Comparison of ENCODE assay signal across 8 cellular contexts in the genomic region with DNA sequence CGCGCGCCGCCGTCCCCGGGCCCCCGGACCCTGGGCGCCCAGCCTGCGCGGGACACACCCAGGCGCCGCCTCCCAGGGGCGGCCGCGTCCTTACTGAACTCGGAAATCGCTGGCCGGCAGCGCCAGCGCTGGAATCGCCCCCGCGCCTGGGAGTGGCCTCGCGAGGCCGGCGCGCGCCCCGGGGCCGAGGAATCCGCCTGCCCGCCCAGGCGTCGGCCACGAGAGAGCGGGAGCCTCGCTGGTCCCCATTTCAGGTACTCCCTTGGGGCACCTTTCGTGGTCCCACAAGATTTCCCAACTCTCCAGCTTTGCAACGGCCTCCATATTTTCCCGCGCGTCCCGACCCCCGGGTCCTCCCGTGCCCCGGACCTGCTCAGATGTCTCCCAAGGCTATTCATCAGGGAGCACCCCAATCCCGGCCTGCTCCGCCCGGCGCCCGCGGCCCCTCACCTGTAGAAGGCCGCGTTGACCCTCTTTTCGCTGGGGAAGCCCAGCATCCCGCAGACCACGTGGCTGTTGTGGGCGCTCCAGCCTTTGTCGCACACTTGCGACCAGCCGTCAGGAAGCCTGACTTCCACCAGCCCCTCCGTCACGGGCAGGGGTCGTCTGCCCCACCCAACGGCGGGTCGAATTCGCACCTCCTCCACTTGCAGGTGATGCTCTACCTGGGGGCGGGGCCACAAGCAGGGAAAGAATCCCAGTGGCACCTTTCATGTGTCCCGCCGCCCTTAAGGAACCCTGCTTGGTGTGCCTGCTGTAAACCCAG. TPM values are rescaled to one million over a fixed set of nuclear protein-coding genes. Genes with fewer than 3 reads are reported as not detected.
A peak's percentile ranks its signal among the peaks of the same experiment; 100 is the strongest.
DNase-seq lines count a peak whose midpoint lies in the region; ATAC-seq, FAIRE-seq and TF ChIP-seq lines count a peak whose summit lies in the region.

No MANE protein-coding gene starts in this region.

- H3K36me3 Mint-ChIP-seq in brain: peaks cover 34% of the 10 kb centered on the region
- no peaks in the 10 kb centered on the region for H3K36me3 Mint-ChIP-seq in stimulated activated memory B cell treated with anti-CD40 and anti-IgM and Interleukin-4, amounts not matched to agents 10 μg/mL and 1 μg/mL and 100 μg/mL, for 72 hours

- no peak for FAIRE-seq in keratinocyte (lab: Jason Lieb, UNC)

- dilution Hi-C loops in keratinocyte (cut with MboI; ENCODE audit: extremely low pct_ligation_motif_present, low sequenced_read_pairs): no loop called here

- peaks cover 48% of the 10 kb centered on the region for H3K4me1 Mint-ChIP-seq in brain
- H3K4me1 Mint-ChIP-seq in stimulated activated memory B cell treated with anti-CD40 and anti-IgM and Interleukin-4, amounts not matched to agents 10 μg/mL and 1 μg/mL and 100 μg/mL, for 72 hours: peaks cover 43% of the 10 kb centered on the region

- no peaks in the 10 kb centered on the region for H3K36me3 ChIP-seq in keratinocyte (ENCODE audit: control insufficient read depth in 2 of 2, extremely low read depth in 1 of 2, insufficient read depth in 2 of 2, low read length in 2 of 2)

- H3K4me2 ChIP-seq in keratinocyte (ENCODE audit: control insufficient read depth, extremely low read depth, insufficient read depth, low read depth, low read length): peak overlapping the region; percentile 87

- peaks cover 12% of the 10 kb centered on the region for H3K4me1 ChIP-seq in keratinocyte (ENCODE audit: control insufficient read depth, extremely low read depth, insufficient read depth, low read length)

- H3K27ac ChIP-seq in keratinocyte (ENCODE audit: control insufficient read depth, insufficient read depth, low read length): no peak overlapping the region

- H3K27me3 Mint-ChIP-seq in brain: peaks cover 17% of the 10 kb centered on the region
- peaks cover 13% of the 10 kb centered on the region for H3K27me3 Mint-ChIP-seq in stimulated activated memory B cell treated with anti-CD40 and anti-IgM and Interleukin-4, amounts not matched to agents 10 μg/mL and 1 μg/mL and 100 μg/mL, for 72 hours

- no peaks in the 10 kb centered on the region for H3K9me3 Mint-ChIP-seq in brain
- no peaks in the 10 kb centered on the region for H3K9me3 Mint-ChIP-seq in stimulated activated memory B cell treated with anti-CD40 and anti-IgM and Interleukin-4, amounts not matched to agents 10 μg/mL and 1 μg/mL and 100 μg/mL, for 72 hours

- H3K9me1 ChIP-seq in keratinocyte (ENCODE audit: control insufficient read depth, extremely low read depth, insufficient read depth, low read length): no peaks in the 10 kb centered on the region

- TF ChIP-seq CTCF in brain (conservative IDR thresholded peaks at IDR 0.05) (no peak), keratinocyte (optimal IDR thresholded peaks at IDR 0.05 in 1 of 3, IDR thresholded peaks at IDR 0.05 in 1 of 3, conservative IDR thresholded peaks at IDR 0.05 in 1 of 3; ENCODE audit: extremely low read depth in 1 of 3, insufficient read depth in 2 of 3, low read length in 3 of 3) (no peak)

- H2AFZ ChIP-seq in keratinocyte (ENCODE audit: control insufficient read depth, low read length): peak overlapping the region; percentile 87

- DNase-seq in D341Med (ENCODE audit: low spot score): peak; percentile 77
- peak; percentile 22 for DNase-seq in NCI-H748 treated with DMSO at 0.1 percent for 48 hours (lab: John Stamatoyannopoulos, UW)
- no peak for DNase-seq in keratinocyte (ENCODE audit: low read depth, low spot score)

- no peaks in the 10 kb centered on the region for H3K79me2 ChIP-seq in keratinocyte (ENCODE audit: control insufficient read depth, insufficient read depth, low read length)

- peak overlapping the region; percentile 56 to 76 (median 58) for H3K4me3 Mint-ChIP-seq in brain
- peak overlapping the region; percentile 78 for H3K4me3 Mint-ChIP-seq in stimulated activated memory B cell treated with anti-CD40 and anti-IgM and Interleukin-4, amounts not matched to agents 10 μg/mL and 1 μg/mL and 100 μg/mL, for 72 hours

- H3K9ac ChIP-seq in keratinocyte (ENCODE audit: control insufficient read depth, extremely low read depth, insufficient read depth, low read length): peak overlapping the region; percentile 56

- no peak overlapping the region for H3K27ac Mint-ChIP-seq in brain
- H3K27ac Mint-ChIP-seq in stimulated activated memory B cell treated with anti-CD40 and anti-IgM and Interleukin-4, amounts not matched to agents 10 μg/mL and 1 μg/mL and 100 μg/mL, for 72 hours: peak overlapping the region; percentile 71

- peak; percentile 49 for ATAC-seq in GM21528 (IDR thresholded peaks at IDR 0.05; ENCODE audit: low FRiP score, unreplicated experiment)
- ATAC-seq in stimulated activated memory B cell treated with anti-CD40 and anti-IgM and Interleukin-4, amounts not matched to agents 10 μg/mL and 1 μg/mL and 100 μg/mL, for 72 hours: peak; percentile 50
- no peak for ATAC-seq in GM18873 (IDR thresholded peaks at IDR 0.05; ENCODE audit: low FRiP score, unreplicated experiment)
- no peak for ATAC-seq in HG02610 (IDR thresholded peaks at IDR 0.05; ENCODE audit: unreplicated experiment)

- H3K9me3 ChIP-seq in keratinocyte (ENCODE audit: control insufficient read depth, low read depth, low read length): no peaks in the 10 kb centered on the region

- H3K27me3 ChIP-seq in keratinocyte (ENCODE audit: control insufficient read depth, extremely low read depth, insufficient read depth, low read length): peaks cover 1% of the 10 kb centered on the region

- H3K4me3 ChIP-seq in keratinocyte (ENCODE audit: control insufficient read depth in 2 of 3, extremely low read depth in 1 of 3, insufficient read depth in 2 of 3, low read depth in 1 of 3, low read length in 3 of 3): peak overlapping the region; percentile 39 to 70 (median 69)

- no peaks in the 10 kb centered on the region for H4K20me1 ChIP-seq in keratinocyte (ENCODE audit: control insufficient read depth, extremely low read depth, insufficient read depth, low read length)

RNA-seq across cellular contexts. Expression of gene LOXL3, which starts 4.6 kb away (rescaled TPM):
- polyA plus RNA-seq in brain (ENCODE audit: insufficient read depth, low read depth, low replicate concordance): 4.9 TPM
- 0.21 to 0.57 TPM (median 0.26 TPM) in 3 replicates for polyA plus RNA-seq in keratinocyte
- polyA plus RNA-seq in keratinocyte (2011; ENCODE audit: low read depth): not detected
- polyA plus RNA-seq in keratinocyte (2011; cell fraction: cytosol; rRNA removed): 0.08 and 0.16 TPM in 2 replicates
- polyA plus RNA-seq in keratinocyte (2011; cell fraction: nucleus; rRNA removed): 0.19 and 0.24 TPM in 2 replicates
- 0.21 and 0.48 TPM in 2 replicates for polyA plus RNA-seq in keratinocyte (2012; ENCODE audit: low replicate concordance)
- polyA minus RNA-seq in keratinocyte: 0.20 to 1.2 TPM (median 0.22 TPM) in 3 replicates
- not detected for polyA minus RNA-seq in keratinocyte (2011; cell fraction: cytosol; rRNA and poly(A)+ RNA removed)
- polyA minus RNA-seq in keratinocyte (2011; cell fraction: nucleus; rRNA and poly(A)+ RNA removed): not detected in 2 replicates

RNA-seq across cellular contexts. Expression of gene DOK1, which starts 5.4 kb away (rescaled TPM):
- polyA plus RNA-seq in brain (ENCODE audit: insufficient read depth, low read depth, low replicate concordance) (9.7 TPM), keratinocyte (0.97 to 2.0 TPM (median 0.99 TPM) in 3 replicates)
- polyA plus RNA-seq in keratinocyte (2011; ENCODE audit: low read depth): not detected
- polyA plus RNA-seq in keratinocyte (2011; cell fraction: cytosol; rRNA removed): 0.69 and 1.5 TPM in 2 replicates
- polyA plus RNA-seq in keratinocyte (2011; cell fraction: nucleus; rRNA removed): 1.3 and 2.4 TPM in 2 replicates
- polyA plus RNA-seq in keratinocyte (2012; ENCODE audit: low replicate concordance): 0.31 and 2.7 TPM in 2 replicates
- polyA minus RNA-seq in keratinocyte: 0.58 to 4.0 TPM (median 0.63 TPM) in 3 replicates
- polyA minus RNA-seq in keratinocyte (2011; cell fraction: cytosol; rRNA and poly(A)+ RNA removed): 4.2 TPM
- polyA minus RNA-seq in keratinocyte (2011; cell fraction: nucleus; rRNA and poly(A)+ RNA removed): 1.3 and 1.5 TPM in 2 replicates

RNA-seq across cellular contexts. Expression of gene HTRA2, which starts 19.4 kb away (rescaled TPM):
- polyA plus RNA-seq in brain (ENCODE audit: insufficient read depth, low read depth, low replicate concordance) (65.7 TPM), keratinocyte (25.5 to 30.8 TPM (median 27.8 TPM) in 3 replicates)
- polyA plus RNA-seq in keratinocyte (2011; ENCODE audit: low read depth): 9.8 TPM
- 22.1 and 24.5 TPM in 2 replicates for polyA plus RNA-seq in keratinocyte (2011; cell fraction: cytosol; rRNA removed)
- polyA plus RNA-seq in keratinocyte (2011; cell fraction: nucleus; rRNA removed): 41.7 and 47.6 TPM in 2 replicates
- polyA plus RNA-seq in keratinocyte (2012; ENCODE audit: low replicate concordance): 24.8 and 27.4 TPM in 2 replicates
- polyA minus RNA-seq in keratinocyte: 25.3 to 46.8 TPM (median 32.1 TPM) in 3 replicates
- polyA minus RNA-seq in keratinocyte (2011; cell fraction: cytosol; rRNA and poly(A)+ RNA removed): 17.6 TPM
- polyA minus RNA-seq in keratinocyte (2011; cell fraction: nucleus; rRNA and poly(A)+ RNA removed): 16.9 and 17.5 TPM in 2 replicates

RNA-seq across cellular contexts. Expression of gene AUP1, which starts 19.6 kb away (rescaled TPM):
- polyA plus RNA-seq in brain (ENCODE audit: insufficient read depth, low read depth, low replicate concordance) (77.9 TPM), keratinocyte (94.9 to 141 TPM (median 114 TPM) in 3 replicates)
- polyA plus RNA-seq in keratinocyte (2011; ENCODE audit: low read depth): 67.0 TPM
- 80.9 and 85.3 TPM in 2 replicates for polyA plus RNA-seq in keratinocyte (2011; cell fraction: cytosol; rRNA removed)
- 290 and 315 TPM in 2 replicates for polyA plus RNA-seq in keratinocyte (2011; cell fraction: nucleus; rRNA removed)
- polyA plus RNA-seq in keratinocyte (2012; ENCODE audit: low replicate concordance): 91.4 and 132 TPM in 2 replicates
- polyA minus RNA-seq in keratinocyte: 95.5 to 104 TPM (median 98.0 TPM) in 3 replicates
- polyA minus RNA-seq in keratinocyte (2011; cell fraction: cytosol; rRNA and poly(A)+ RNA removed): 87.1 TPM
- polyA minus RNA-seq in keratinocyte (2011; cell fraction: nucleus; rRNA and poly(A)+ RNA removed): 54.7 and 60.1 TPM in 2 replicates

RNA-seq across cellular contexts. Expression of gene DQX1, which starts 23.1 kb away (rescaled TPM):
- polyA plus RNA-seq in brain (ENCODE audit: insufficient read depth, low read depth, low replicate concordance) (not detected), keratinocyte (5.7 to 10.2 TPM (median 5.9 TPM) in 3 replicates)
- polyA plus RNA-seq in keratinocyte (2011; ENCODE audit: low read depth): 3.4 TPM
- polyA plus RNA-seq in keratinocyte (2011; cell fraction: cytosol; rRNA removed): 2.8 and 3.4 TPM in 2 replicates
- 28.6 and 31.7 TPM in 2 replicates for polyA plus RNA-seq in keratinocyte (2011; cell fraction: nucleus; rRNA removed)
- polyA plus RNA-seq in keratinocyte (2012; ENCODE audit: low replicate concordance): 2.9 and 5.9 TPM in 2 replicates
- 0.98 to 6.3 TPM (median 4.8 TPM) in 3 replicates for polyA minus RNA-seq in keratinocyte
- polyA minus RNA-seq in keratinocyte (2011; cell fraction: cytosol; rRNA and poly(A)+ RNA removed): 2.9 TPM
- 3.2 and 5.7 TPM in 2 replicates for polyA minus RNA-seq in keratinocyte (2011; cell fraction: nucleus; rRNA and poly(A)+ RNA removed)

Comparison
In these comparisons a context has a peak if more than half of its experiments do, and no peak if none do; other contexts are left out.
1. ATAC-seq: peak in GM21528 (single experiment) and stimulated activated memory B cell treated with anti-CD40 and anti-IgM and Interleukin-4, amounts not matched to agents 10 μg/mL and 1 μg/mL and 100 μg/mL, for 72 hours (single experiment); none in GM18873 (single experiment) and HG02610 (single experiment).